In the genomic region with DNA sequence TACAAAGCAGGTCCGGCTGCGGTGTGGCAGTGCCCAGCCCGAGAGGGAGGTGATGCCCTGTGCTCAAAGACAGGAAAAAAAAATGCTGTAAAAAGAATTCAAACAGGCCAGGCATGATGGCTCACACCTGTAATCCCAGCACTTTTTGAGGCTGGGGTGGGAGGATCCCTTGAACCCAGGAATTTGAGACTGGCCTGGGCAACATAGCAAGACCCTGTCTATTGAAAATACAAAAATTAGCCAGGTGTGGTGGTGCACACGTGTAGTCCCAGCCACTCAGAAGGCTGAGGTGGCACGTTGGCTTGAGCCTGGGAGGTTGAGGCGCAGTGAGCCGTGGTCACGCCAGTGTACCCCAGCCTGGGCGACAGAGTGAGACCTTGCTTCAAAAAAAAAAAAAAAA, we compare ENCODE assay signal across 8 cellular contexts.
"Had no signal": no experiment of that assay in that cellular context is flagged by ENCODE, and none has a peak within 500 bp of the region (broad histone marks: within the 10 kb centered on the region; RNA-seq: fewer than 3 reads in every experiment).

No MANE protein-coding gene starts in this region.

- H3K4me3 ChIP-seq: GM12878 had no signal

- FAIRE-seq: G401.6, GM12878, GM12891, GM12892, GM18507, GM19239 had no signal

- DNase-seq: GDM1, GF-D8 had no signal

- ATAC-seq: GM12878 had no signal
